19 cellular contexts compared by ENCODE assay signal in genomic region chr2:157473585-157473984, GRCh38. TPM values are rescaled to one million over a fixed set of nuclear protein-coding genes. Genes with fewer than 3 reads are reported as not detected.
A peak's percentile ranks its signal among the peaks of the same experiment; 100 is the strongest.
DNase-seq lines count a peak whose midpoint lies in the region; ATAC-seq lines count a peak whose summit lies in the region.
"Had no signal": no experiment of that assay in that cellular context is flagged by ENCODE, and none has a peak within 500 bp of the region (broad histone marks: within the 10 kb centered on the region; RNA-seq: fewer than 3 reads in every experiment).

No MANE protein-coding gene starts in this region.

- no peak for DNase-seq in T-helper 2 cell treated with Interferon-gamma antibody and Interleukin-4, amounts not matched to agents 5 μg/mL and 100 μg/mL, for 36 hours (ENCODE audit: low spot score)
- no peak for DNase-seq in T-helper 2 cell
- DNase-seq in Karpas-422: no peak
- no peak for DNase-seq in activated naive CD4-positive, alpha-beta T cell treated with anti-CD3 and anti-CD28 coated beads, Interleukin-2, amount 50 U/mL, for 72 hours (ENCODE audit: low spot score in 2 of 2)
- DNase-seq in middle frontal gyrus (ENCODE audit: extremely low spot score, low spot score): peak; percentile 18
- DNase-seq in AG20443 (ENCODE audit: low spot score): no peak
- no peak for DNase-seq in head of caudate nucleus
- DNase-seq: effector CD4-positive, alpha-beta T cell; hippocampal formation; NCI-H1694 treated with DMSO at 0.1 percent for 48 hours; NCI-H446 treated with DMSO at 0.1 percent for 48 hours; right lobe of liver; T1000; thyroid gland had no signal

- no peaks in the 10 kb centered on the region for H3K27me3 Mint-ChIP-seq in T-helper 2 cell treated with Interferon-gamma antibody and Interleukin-4, amounts not matched to agents 5 μg/mL and 100 μg/mL, for 36 hours (ENCODE audit: low read depth)

- H3K27ac ChIP-seq in Karpas-422 (ENCODE audit: low read length): no peak overlapping the region
- H3K27ac ChIP-seq: 22Rv1, BLaER1, right lobe of liver, thyroid gland had no signal

- no peaks in the 10 kb centered on the region for H3K9me2 ChIP-seq in Karpas-422 (replicated peaks; ENCODE audit: insufficient read depth, low read length)

- ATAC-seq in activated naive CD4-positive, alpha-beta T cell treated with anti-CD3 and anti-CD28 coated beads, Interleukin-2, amount 50 U/mL, for 72 hours: peak; percentile 38 to 59
- no peak for ATAC-seq in HG03159 (IDR thresholded peaks at IDR 0.05; ENCODE audit: unreplicated experiment)
- ATAC-seq: right lobe of liver had no signal

- intact Hi-C loops in head of caudate nucleus (cut with DNase I): no loop called here

- peak overlapping the region; percentile 33 for H3K27ac Mint-ChIP-seq in T-helper 2 cell treated with Interferon-gamma antibody and Interleukin-4, amounts not matched to agents 5 μg/mL and 100 μg/mL, for 36 hours
- H3K27ac Mint-ChIP-seq in activated naive CD4-positive, alpha-beta T cell treated with anti-CD3 and anti-CD28 coated beads, Interleukin-2, amount 50 U/mL, for 72 hours: peak overlapping the region; percentile 96 to 100
- H3K27ac Mint-ChIP-seq: mesothelial cell of epicardium had no signal

- H3K9me3 ChIP-seq in Karpas-422 (ENCODE audit: low read length): no peaks in the 10 kb centered on the region
- H3K9me3 ChIP-seq: right lobe of liver, thyroid gland had no signal

- peak overlapping the region; percentile 8 for H3K4me2 ChIP-seq in Karpas-422 (ENCODE audit: low read depth, low read length, poor library complexity, severe bottlenecking)
- H3K4me2 ChIP-seq: BLaER1 had no signal

- H3K27me3 ChIP-seq in Karpas-422 (ENCODE audit: low read length): no peaks in the 10 kb centered on the region
- H3K27me3 ChIP-seq: BLaER1, right lobe of liver, thyroid gland had no signal

- H3K36me3 Mint-ChIP-seq in T-helper 2 cell treated with Interferon-gamma antibody and Interleukin-4, amounts not matched to agents 5 μg/mL and 100 μg/mL, for 36 hours (ENCODE audit: low read depth): peaks cover 7% of the 10 kb centered on the region
- H3K36me3 Mint-ChIP-seq in activated naive CD4-positive, alpha-beta T cell treated with anti-CD3 and anti-CD28 coated beads, Interleukin-2, amount 50 U/mL, for 72 hours: peaks cover 7 to 30% of the 10 kb centered on the region in 2 donors
- H3K36me3 Mint-ChIP-seq: mesothelial cell of epicardium had no signal

- H3K4me3 ChIP-seq in Karpas-422 (ENCODE audit: low read length): no peak overlapping the region
- H3K4me3 ChIP-seq: BLaER1, right lobe of liver, thyroid gland had no signal

- H2AFZ ChIP-seq in Karpas-422 (ENCODE audit: low read length): peak overlapping the region; percentile 44; the same call in 1 of the 2 replicates

- H3K79me2 ChIP-seq in Karpas-422 (ENCODE audit: low read length): no peaks in the 10 kb centered on the region

- H3K4me1 ChIP-seq in Karpas-422 (ENCODE audit: low read length): peaks cover 44% of the 10 kb centered on the region
- H3K4me1 ChIP-seq: right lobe of liver, thyroid gland had no signal

- H3K9ac ChIP-seq in Karpas-422 (ENCODE audit: low read length): no peak overlapping the region
- H3K9ac ChIP-seq: BLaER1 had no signal

- no peaks in the 10 kb centered on the region for H3K36me3 ChIP-seq in Karpas-422 (ENCODE audit: insufficient read depth, low read length)
- H3K36me3 ChIP-seq: BLaER1, right lobe of liver, thyroid gland had no signal

- no peaks in the 10 kb centered on the region for H4K20me1 ChIP-seq in Karpas-422 (ENCODE audit: insufficient read depth, low read depth, low read length)
- H4K20me1 ChIP-seq: BLaER1 had no signal

- H3K4me3 Mint-ChIP-seq in T-helper 2 cell treated with Interferon-gamma antibody and Interleukin-4, amounts not matched to agents 5 μg/mL and 100 μg/mL, for 36 hours: peak overlapping the region; percentile 30
- H3K4me3 Mint-ChIP-seq: mesothelial cell of epicardium had no signal

- no peaks in the 10 kb centered on the region for H3K9me3 Mint-ChIP-seq in T-helper 2 cell treated with Interferon-gamma antibody and Interleukin-4, amounts not matched to agents 5 μg/mL and 100 μg/mL, for 36 hours
- peaks cover 3 to 5% of the 10 kb centered on the region in 2 donors for H3K9me3 Mint-ChIP-seq in activated naive CD4-positive, alpha-beta T cell treated with anti-CD3 and anti-CD28 coated beads, Interleukin-2, amount 50 U/mL, for 72 hours
- H3K9me3 Mint-ChIP-seq: mesothelial cell of epicardium had no signal

- peaks cover 77% of the 10 kb centered on the region for H3K4me1 Mint-ChIP-seq in T-helper 2 cell treated with Interferon-gamma antibody and Interleukin-4, amounts not matched to agents 5 μg/mL and 100 μg/mL, for 36 hours (ENCODE audit: low read depth)
- H3K4me1 Mint-ChIP-seq: mesothelial cell of epicardium had no signal

RNA-seq across cellular contexts. Expression of gene CYTIP, which starts 29.7 kb away (rescaled TPM):
- total RNA-seq in Karpas-422 (2014; rRNA removed; shearing (Covaris generic); ENCODE audit: low replicate concordance): 72.2 and 97.7 TPM in 2 replicates
- 100 to 1,000 TPM; 417 to 596 TPM for total RNA-seq in activated naive CD4-positive, alpha-beta T cell treated with anti-CD3 and anti-CD28 coated beads, Interleukin-2, amount 50 U/mL, for 72 hours
- total RNA-seq: fibroblast of lung, mesothelial cell of epicardium had no signal
